8 cellular contexts compared by ENCODE assay signal in the genomic region with DNA sequence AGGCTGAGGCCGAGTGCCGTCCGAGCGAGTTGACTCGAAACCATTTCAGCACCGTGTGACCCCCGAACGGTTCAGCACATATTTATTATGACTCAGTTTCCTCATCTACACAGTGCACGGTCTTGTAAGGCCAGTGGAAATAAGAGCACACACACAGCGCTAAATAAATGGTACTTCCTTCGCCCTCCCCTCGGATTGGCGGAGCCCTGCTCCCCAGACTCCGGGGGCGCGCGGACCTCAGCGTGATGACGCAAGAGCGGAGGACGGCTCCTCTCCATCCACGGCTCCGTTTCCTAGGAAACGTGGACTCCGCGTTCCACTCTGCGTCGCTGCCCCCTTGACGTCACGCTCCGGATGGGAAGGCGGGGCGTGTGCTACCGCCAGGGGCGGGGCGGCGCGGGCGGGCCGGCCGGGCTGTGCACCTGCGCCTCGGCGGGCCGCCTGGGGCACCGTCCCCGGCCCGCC.
DNase-seq lines count a peak whose midpoint lies in the region; ATAC-seq lines count a peak whose summit lies in the region.

A gene with protein sequence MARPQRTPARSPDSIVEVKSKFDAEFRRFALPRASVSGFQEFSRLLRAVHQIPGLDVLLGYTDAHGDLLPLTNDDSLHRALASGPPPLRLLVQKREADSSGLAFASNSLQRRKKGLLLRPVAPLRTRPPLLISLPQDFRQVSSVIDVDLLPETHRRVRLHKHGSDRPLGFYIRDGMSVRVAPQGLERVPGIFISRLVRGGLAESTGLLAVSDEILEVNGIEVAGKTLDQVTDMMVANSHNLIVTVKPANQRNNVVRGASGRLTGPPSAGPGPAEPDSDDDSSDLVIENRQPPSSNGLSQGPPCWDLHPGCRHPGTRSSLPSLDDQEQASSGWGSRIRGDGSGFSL (plus strand): TSS at position 397 of the 465 bp plus-strand sequence. CDS start 79 bp downstream, outside the sequence.

- ATAC-seq in GM19025 (IDR thresholded peaks at IDR 0.05; ENCODE audit: low read depth, unreplicated experiment) (peak; percentile 82), HG03354 (IDR thresholded peaks at IDR 0.05; ENCODE audit: poor library complexity, severe bottlenecking, unreplicated experiment) (peak; percentile 74)
- peak; percentile 87 to 90 for ATAC-seq in activated CD4-positive, CD25-positive, alpha-beta regulatory T cell treated with anti-CD3 and anti-CD28 coated beads, Interleukin-2, amount 50 U/mL, for 24 hours
- ATAC-seq in central memory CD8-positive, alpha-beta T cell (replicated peaks; ENCODE audit: extremely low read depth, poor library complexity, severe bottlenecking) = peak; percentile 83

- peaks cover 24% of the 10 kb centered on the region for H3K4me1 Mint-ChIP-seq in central memory CD8-positive, alpha-beta T cell

- H3K9me3 Mint-ChIP-seq in central memory CD8-positive, alpha-beta T cell = no peaks in the 10 kb centered on the region

- H3K27me3 Mint-ChIP-seq in central memory CD8-positive, alpha-beta T cell = no peaks in the 10 kb centered on the region

- H3K4me3 Mint-ChIP-seq in central memory CD8-positive, alpha-beta T cell = peak within 1 kb of the TSS; percentile 91

- peak within 1 kb of the TSS; percentile 91 for H3K27ac Mint-ChIP-seq in central memory CD8-positive, alpha-beta T cell (ENCODE audit: low read depth)

- DNase-seq in AG08395 (ENCODE audit: low spot score) = peak; percentile 99
- peak; percentile 86 to 96 for DNase-seq in NCI-H446 (lab: John Stamatoyannopoulos, UW)
- peak; percentile 84 to 93 for DNase-seq in central memory CD8-positive, alpha-beta T cell (ENCODE audit: low spot score in 2 of 2)
- peak; percentile 94 for DNase-seq in islet precursor cell
- DNase-seq in stimulated activated CD4-positive, alpha-beta T cell treated with anti-CD3 and anti-CD28 coated beads, Interleukin-12 subunit alpha, Interleukin-12 subunit beta, amount 100 ng/mL, for 4 hours = peak; percentile 92

- H3K36me3 Mint-ChIP-seq in central memory CD8-positive, alpha-beta T cell (ENCODE audit: insufficient read depth) = peaks cover 22% of the 10 kb centered on the region

Comparison
In these comparisons a context has a peak if more than half of its experiments do, and no peak if none do; other contexts are left out.
1. Peak in every context shown above with its lines: DNase-seq and ATAC-seq.